Comparison of ENCODE assay signal across 18 cellular contexts in the genomic region with DNA sequence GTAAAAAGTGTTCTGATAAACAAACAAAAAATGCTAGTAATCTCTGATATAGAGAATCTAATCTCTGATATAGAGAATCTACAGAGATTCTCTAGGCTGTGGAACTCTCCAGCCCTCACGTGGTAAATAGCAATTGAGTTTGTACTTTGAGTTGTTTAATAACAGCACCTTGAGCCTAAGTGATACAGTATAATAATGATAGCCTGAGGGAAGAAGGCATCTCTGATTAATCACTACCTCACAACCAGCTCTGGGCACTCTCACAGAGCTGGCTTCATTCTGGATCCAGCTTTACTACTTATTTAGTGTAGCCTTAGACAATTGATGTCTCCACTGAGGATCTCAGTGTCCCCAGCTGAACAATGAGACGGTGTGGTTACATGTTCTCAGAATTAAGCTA.
"Had no signal": no experiment of that assay in that cellular context is flagged by ENCODE, and none has a peak within 500 bp of the region (broad histone marks: within the 10 kb centered on the region; RNA-seq: fewer than 3 reads in every experiment).

No MANE protein-coding gene starts in this region.

- H3K4me3 ChIP-seq: body of pancreas, gastrocnemius medialis, psoas muscle, skin epidermis, stomach had no signal

- DNase-seq: activated B cell treated with CpG ODN at 0.5 μM for 24 hours; activated CD4-positive, alpha-beta T cell treated with anti-CD3 and anti-CD28 coated beads for 48 hours; activated CD8-positive, alpha-beta T cell treated with anti-CD3 and anti-CD28 coated beads, Interleukin-2, amount 10 ng/mL, durations not matched to agents 7 days and 5 days; activated naive CD4-positive, alpha-beta T cell treated with anti-CD3 and anti-CD28 coated beads for 36 hours; activated T-cell treated with anti-CD3 and anti-CD28 coated beads, Interleukin-2, amount 50 U/mL, for 24 hours; body of pancreas; cortex of kidney; gastrocnemius medialis; head of caudate nucleus; left ventricle myocardium superior; naive B cell; psoas muscle; right cardiac atrium; stimulated activated CD4-positive, alpha-beta T cell treated with anti-CD3 and anti-CD28 coated beads, Interleukin-4, amount 100 ng/mL, for 1 hour; stomach; T-cell had no signal

- FAIRE-seq: endometrium had no signal

- ATAC-seq: activated CD8-positive, alpha-beta T cell treated with anti-CD3 and anti-CD28 coated beads, Interleukin-2, amount 10 ng/mL, durations not matched to agents 7 days and 5 days; body of pancreas; gastrocnemius medialis; left ventricle myocardium superior; psoas muscle; right cardiac atrium; T-cell had no signal

- H3K36me3 ChIP-seq: gastrocnemius medialis, stomach had no signal

- H3K9me3 ChIP-seq: body of pancreas, gastrocnemius medialis, psoas muscle, stomach had no signal

- H3K4me1 ChIP-seq: body of pancreas, psoas muscle, stomach had no signal

- H3K27ac ChIP-seq: body of pancreas, gastrocnemius medialis, psoas muscle, stomach had no signal
